9 cellular contexts compared by ENCODE assay signal in genomic region chr7:12569673-12570072, GRCh38. TPM values are rescaled to one million over a fixed set of nuclear protein-coding genes. Genes with fewer than 3 reads are reported as not detected.
DNase-seq lines count a peak whose midpoint lies in the region; ATAC-seq, FAIRE-seq and TF ChIP-seq lines count a peak whose summit lies in the region.
"Had no signal": no experiment of that assay in that cellular context is flagged by ENCODE, and none has a peak within 500 bp of the region (broad histone marks: within the 10 kb centered on the region; RNA-seq: fewer than 3 reads in every experiment).

No MANE protein-coding gene starts in this region.

- H3K27ac Mint-ChIP-seq in activated CD4-positive, alpha-beta T cell treated with anti-CD3 and anti-CD28 coated beads, Interleukin-2, amount 10 ng/mL, durations not matched to agents 7 days and 5 days: no peak overlapping the region
- H3K27ac Mint-ChIP-seq in astrocyte (ENCODE audit: unreplicated experiment): no peak overlapping the region

- ATAC-seq in HG03095 (IDR thresholded peaks at IDR 0.05; ENCODE audit: unreplicated experiment): peak; percentile 44

- H3K27me3 Mint-ChIP-seq in activated CD4-positive, alpha-beta T cell treated with anti-CD3 and anti-CD28 coated beads, Interleukin-2, amount 10 ng/mL, durations not matched to agents 7 days and 5 days: peaks cover 41% of the 10 kb centered on the region
- H3K27me3 Mint-ChIP-seq in astrocyte (ENCODE audit: low read depth, unreplicated experiment): peaks cover 34% of the 10 kb centered on the region

- H3K27me3 ChIP-seq in astrocyte (ENCODE audit: insufficient read depth, low read length): peaks cover 26% of the 10 kb centered on the region

- H3K4me3 Mint-ChIP-seq in activated CD4-positive, alpha-beta T cell treated with anti-CD3 and anti-CD28 coated beads, Interleukin-2, amount 10 ng/mL, durations not matched to agents 7 days and 5 days: peak overlapping the region; percentile 67
- H3K4me3 Mint-ChIP-seq in astrocyte (ENCODE audit: unreplicated experiment): peak overlapping the region; percentile 80

- H4K20me1 ChIP-seq in astrocyte (ENCODE audit: insufficient read depth, low read length): no peaks in the 10 kb centered on the region

- TF ChIP-seq CTCF in astrocyte (IDR thresholded peaks at IDR 0.05; ENCODE audit: insufficient read depth, low read depth, low read length): no peak
- TF ChIP-seq CTCF in retinal pigment epithelial cell (conservative IDR thresholded peaks at IDR 0.05; ENCODE audit: low read depth, low read length): no peak
- TF ChIP-seq CTCF in foreskin fibroblast (IDR thresholded peaks at IDR 0.05; ENCODE audit: low read depth, low read length): no peak

- CTCF ChIA-PET in activated CD4-positive, alpha-beta T cell treated with anti-CD3 and anti-CD28 coated beads, Interleukin-2, amount 10 ng/mL, durations not matched to agents 7 days and 5 days (lab: Charles Lee): no interaction called here

- no peak for DNase-seq in activated CD4-positive, alpha-beta T cell treated with anti-CD3 and anti-CD28 coated beads, Interleukin-2, amount 10 ng/mL, durations not matched to agents 7 days and 5 days
- DNase-seq in activated CD4-positive, alpha-beta T cell treated with anti-CD3 and anti-CD28 coated beads for 48 hours: no peak
- DNase-seq in astrocyte (ENCODE audit: low read depth) (no peak), retinal pigment epithelial cell (ENCODE audit: low read depth) (no peak), cerebellum (ENCODE audit: low spot score) (no peak), foreskin fibroblast (no peak)
- DNase-seq in stimulated activated CD4-positive, alpha-beta T cell treated with anti-CD3 and anti-CD28 coated beads, Interleukin-2, amount 100 ng/mL, for 48 hours: no peak
- DNase-seq: stimulated activated CD4-positive, alpha-beta T cell treated with anti-CD3 and anti-CD28 coated beads, Interleukin-12 subunit alpha, Interleukin-12 subunit beta, amount 100 ng/mL, for 4 hours had no signal

- no peak overlapping the region for H2AFZ ChIP-seq in astrocyte (ENCODE audit: low read depth, low read length)

- no peaks in the 10 kb centered on the region for H3K79me2 ChIP-seq in astrocyte (ENCODE audit: insufficient read depth, low read length)

- H3K27ac ChIP-seq in astrocyte (ENCODE audit: low read depth, low read length): no peak overlapping the region

- H3K4me3 ChIP-seq in astrocyte (ENCODE audit: insufficient read depth, low read depth, low read length): no peak overlapping the region
- H3K4me3 ChIP-seq in retinal pigment epithelial cell (ENCODE audit: low read length): peak overlapping the region; percentile 65
- no peak overlapping the region for H3K4me3 ChIP-seq in foreskin fibroblast (ENCODE audit: low read depth in 1 of 2, low read length in 2 of 2)

- H3K9ac ChIP-seq in astrocyte (ENCODE audit: low read length): no peak overlapping the region

- no peaks in the 10 kb centered on the region for H3K9me3 Mint-ChIP-seq in activated CD4-positive, alpha-beta T cell treated with anti-CD3 and anti-CD28 coated beads, Interleukin-2, amount 10 ng/mL, durations not matched to agents 7 days and 5 days
- no peaks in the 10 kb centered on the region for H3K9me3 Mint-ChIP-seq in astrocyte (ENCODE audit: unreplicated experiment)

- peak overlapping the region; percentile 94 for H3K4me2 ChIP-seq in astrocyte (ENCODE audit: low read length)

- H3K36me3 ChIP-seq in astrocyte (ENCODE audit: insufficient read depth, low read length): no peaks in the 10 kb centered on the region

- no peak for FAIRE-seq in astrocyte (lab: Jason Lieb, UNC)

- no peaks in the 10 kb centered on the region for H3K9me3 ChIP-seq in astrocyte (ENCODE audit: insufficient read depth, low read depth, low read length)

- H3K36me3 Mint-ChIP-seq in activated CD4-positive, alpha-beta T cell treated with anti-CD3 and anti-CD28 coated beads, Interleukin-2, amount 10 ng/mL, durations not matched to agents 7 days and 5 days (ENCODE audit: low read depth): no peaks in the 10 kb centered on the region
- H3K36me3 Mint-ChIP-seq in astrocyte (ENCODE audit: low read depth, unreplicated experiment): no peaks in the 10 kb centered on the region

- peaks cover 13% of the 10 kb centered on the region for H3K4me1 ChIP-seq in astrocyte (ENCODE audit: insufficient read depth, low read length)

- H3K4me1 Mint-ChIP-seq in activated CD4-positive, alpha-beta T cell treated with anti-CD3 and anti-CD28 coated beads, Interleukin-2, amount 10 ng/mL, durations not matched to agents 7 days and 5 days: peaks cover 43% of the 10 kb centered on the region
- H3K4me1 Mint-ChIP-seq in astrocyte (ENCODE audit: low read depth, unreplicated experiment): no peaks in the 10 kb centered on the region

- POLR2A ChIA-PET in activated CD4-positive, alpha-beta T cell treated with anti-CD3 and anti-CD28 coated beads, Interleukin-2, amount 10 ng/mL, durations not matched to agents 7 days and 5 days (lab: Charles Lee): no interaction called here

RNA-seq across cellular contexts. Expression of gene SCIN, which starts 0.8 kb away (rescaled TPM):
- total RNA-seq in activated CD4-positive, alpha-beta T cell treated with anti-CD3 and anti-CD28 coated beads, Interleukin-2, amount 10 ng/mL, durations not matched to agents 7 days and 5 days: 1 to 10 TPM; 1.6 to 1.7 TPM
- total RNA-seq in astrocyte (0.27 TPM in 1 of 2 replicates, not detected in the other), cerebellum (2.5 TPM)
